13 cellular contexts compared by ENCODE assay signal in genomic region chr3:58202917-58203360, GRCh38. TPM values are rescaled to one million over a fixed set of nuclear protein-coding genes. Genes with fewer than 3 reads are reported as not detected.
A peak's percentile ranks its signal among the peaks of the same experiment; 100 is the strongest.
DNase-seq lines count a peak whose midpoint lies in the region; ATAC-seq and TF ChIP-seq lines count a peak whose summit lies in the region.
"Had no signal": no experiment of that assay in that cellular context is flagged by ENCODE, and none has a peak within 500 bp of the region (broad histone marks: within the 10 kb centered on the region; RNA-seq: fewer than 3 reads in every experiment).

No MANE protein-coding gene starts in this region.

- H3K4me1 Mint-ChIP-seq in memory B cell = peaks cover 24% of the 10 kb centered on the region
- no peaks in the 10 kb centered on the region for H3K4me1 Mint-ChIP-seq in MCF 10A (ENCODE audit: insufficient read depth, unreplicated experiment)

- CTCF ChIA-PET in MCF 10A (lab: Yijun Ruan, JAX) = interaction anchor here (0.6 to 1.2 kb wide), 8 partner anchors 9 to 114 kb away, joined by 3 to 6 read pairs (median 3); no protein-coding TSS in a partner anchor

- peak overlapping the region; percentile 90 for H3K27ac Mint-ChIP-seq in memory B cell
- no peak overlapping the region for H3K27ac Mint-ChIP-seq in MCF 10A (ENCODE audit: low read depth, unreplicated experiment)

- no TSS peak for BruUV-seq in MCF 10A (replicated peaks; lab: Mats Ljungman, UMichigan)

- H3K4me3 Mint-ChIP-seq in memory B cell = no peak overlapping the region
- H3K4me3 Mint-ChIP-seq in MCF 10A (ENCODE audit: unreplicated experiment) = no peak overlapping the region

- POLR2A ChIA-PET in MCF 10A (lab: Yijun Ruan, JAX) = interaction anchor here (0.5 to 2.3 kb wide), 6 partner anchors 10 to 1332 kb away, joined by 3 to 7 read pairs (median 4); partner anchors contain the start of genes HTD2 and RPP14

- H3K9me3 Mint-ChIP-seq in memory B cell (peaks cover 1% of the 10 kb centered on the region), MCF 10A (ENCODE audit: unreplicated experiment) (no peaks in the 10 kb centered on the region)

- ATAC-seq in GM18511 (IDR thresholded peaks at IDR 0.05; ENCODE audit: unreplicated experiment) (peak; percentile 80), GM21526 (IDR thresholded peaks at IDR 0.05; ENCODE audit: low FRiP score, unreplicated experiment) (peak; percentile 55), HG03196 (IDR thresholded peaks at IDR 0.05; ENCODE audit: unreplicated experiment) (peak; percentile 53), memory B cell (ENCODE audit: low read depth) (peak; percentile 92), HG03135 (IDR thresholded peaks at IDR 0.05; ENCODE audit: unreplicated experiment) (no peak)

- intact Hi-C loops in MCF 10A (cut with micrococcal nuclease) = no loop called here

- H3K36me3 Mint-ChIP-seq in memory B cell (no peaks in the 10 kb centered on the region), MCF 10A (ENCODE audit: insufficient read depth, unreplicated experiment) (no peaks in the 10 kb centered on the region)

- H3K27me3 Mint-ChIP-seq in memory B cell (no peaks in the 10 kb centered on the region), MCF 10A (ENCODE audit: insufficient read depth, unreplicated experiment) (peaks cover 10% of the 10 kb centered on the region)

- DNase-seq in memory B cell (ENCODE audit: low spot score in 2 of 2) (peak in 1 of 2 donors; percentile 15), SW 1271 (lab: John Stamatoyannopoulos, UW) (no peak), NOMO-1 treated with dmso at 0.1 percent for 144 hours (lab: John Stamatoyannopoulos, UW; ENCODE audit: unreplicated experiment) (no peak), MCF 10A (ENCODE audit: unreplicated experiment) (no peak)
- DNase-seq: activated CD8-positive, alpha-beta memory T cell treated with anti-CD3 and anti-CD28 coated beads, Interleukin-2, amount 50 U/mL, for 48 hours; NCI-H1048; stimulated activated naive CD4-positive, alpha-beta T cell had no signal

- TF ChIP-seq CTCF in MCF 10A (IDR thresholded peaks at IDR 0.05; ENCODE audit: unreplicated experiment) = no peak

RNA-seq across cellular contexts. Expression of gene DNASE1L3, which starts 7.8 kb away (rescaled TPM):
- not detected in 2 replicates for total RNA-seq in MCF 10A (2022)
- total RNA-seq: epithelial cell of proximal tubule; T-helper 2 cell treated with Interferon-gamma antibody and Interleukin-4, amounts not matched to agents 100 ng/mL and 5 ng/mL, for 36 hours had no signal

RNA-seq across cellular contexts. Expression of gene ABHD6, which starts 34.7 kb away (rescaled TPM):
- total RNA-seq in MCF 10A (2022) = 3.4 and 3.9 TPM in 2 replicates
